In genomic region chr20:47348539-47349142, GRCh38 we compare ENCODE assay signal across 1 cellular context.
TF ChIP-seq lines count a peak whose summit lies in the region.

No MANE protein-coding gene starts in this region.

TF ChIP-seq in K562, 482 proteins besides CTCF, POLR2A, EP300 and RAD21 (continued from another document and continues in another):
- no peak for TF ChIP-seq MGA (IDR thresholded peaks at IDR 0.05)
- no peak for TF ChIP-seq ZNF778 (CRISPR knock-in tag; IDR thresholded peaks at IDR 0.05)
- no peak for TF ChIP-seq MEF2A (IDR thresholded peaks at IDR 0.05; ENCODE audit: control insufficient read depth, low read depth, low read length)
- no peak for TF ChIP-seq HEY1 (CRISPR knock-in tag; IDR thresholded peaks at IDR 0.05; ENCODE audit: borderline replicate concordance)
- TF ChIP-seq ZNF583 (CRISPR knock-in tag; IDR thresholded peaks at IDR 0.05) = no peak
- no peak for TF ChIP-seq HDAC6 (IDR thresholded peaks at IDR 0.05; ENCODE audit: low read depth, low read length)
- no peak for TF ChIP-seq CBFB (CRISPR knock-in tag; IDR thresholded peaks at IDR 0.05)
- TF ChIP-seq UBTF (IDR thresholded peaks at IDR 0.05; ENCODE audit: borderline replicate concordance in 1 of 2, low read depth in 2 of 2, low read length in 2 of 2) = peak in 1 of 2 experiments; percentile 76; a peak in 1 of 4 replicates
- no peak for TF ChIP-seq ZNF175 (CRISPR knock-in tag; IDR thresholded peaks at IDR 0.05; ENCODE audit: low read depth)
- no peak for TF ChIP-seq E2F8 (IDR thresholded peaks at IDR 0.05; ENCODE audit: low read depth, partially characterized antibody)
- TF ChIP-seq TSHZ1 (CRISPR knock-in tag; IDR thresholded peaks at IDR 0.05) = no peak
- no peak for TF ChIP-seq SAFB (IDR thresholded peaks at IDR 0.05; ENCODE audit: borderline replicate concordance, low read depth, low read length)
- TF ChIP-seq ZNF184 (CRISPR knock-in tag; IDR thresholded peaks at IDR 0.05) = no peak
- TF ChIP-seq SMARCA4 (IDR thresholded peaks at IDR 0.05) = peak; percentile 50; the same call in 1 of the 2 replicates
- TF ChIP-seq MCM2 (IDR thresholded peaks at IDR 0.05; ENCODE audit: low read depth) = no peak
- TF ChIP-seq MAFF (IDR thresholded peaks at IDR 0.05; ENCODE audit: low read length) = no peak
- no peak for TF ChIP-seq FOXA1 (IDR thresholded peaks at IDR 0.05; ENCODE audit: borderline replicate concordance)
- TF ChIP-seq POLR2G (IDR thresholded peaks at IDR 0.05; ENCODE audit: low read depth, low read length) = no peak
- TF ChIP-seq HMGN3 (IDR thresholded peaks at IDR 0.05; ENCODE audit: borderline replicate concordance, extremely low read depth, insufficient read length, low read depth, low read length) = no peak
- no peak for TF ChIP-seq ZNF24 (IDR thresholded peaks at IDR 0.05)
- no peak for TF ChIP-seq ARID3B (CRISPR knock-in tag; IDR thresholded peaks at IDR 0.05; ENCODE audit: borderline replicate concordance)
- no peak for TF ChIP-seq THAP12 (CRISPR knock-in tag; IDR thresholded peaks at IDR 0.05)
- TF ChIP-seq TFAM (CRISPR knock-in tag; conservative IDR thresholded peaks at IDR 0.05) = no peak
- no peak for TF ChIP-seq TFAP4 (CRISPR knock-in tag; IDR thresholded peaks at IDR 0.05; ENCODE audit: borderline replicate concordance)
- no peak for TF ChIP-seq ZNF12 (CRISPR knock-in tag; IDR thresholded peaks at IDR 0.05)
- no peak; the same call in 1 of the 2 replicates for TF ChIP-seq ARID2 (IDR thresholded peaks at IDR 0.05)
- no peak for TF ChIP-seq MCM7 (IDR thresholded peaks at IDR 0.05)
- no peak for TF ChIP-seq ZNF707 (CRISPR knock-in tag; conservative IDR thresholded peaks at IDR 0.05)
- 0 out of 2 replicates have a peak, but pooled peaks have one; percentile 16 for TF ChIP-seq FOSL1 (tag; conservative IDR thresholded peaks at IDR 0.05)
- no peak for TF ChIP-seq JUNB (CRISPR knock-in tag; conservative IDR thresholded peaks at IDR 0.05)
- no peak for TF ChIP-seq KDM4B (IDR thresholded peaks at IDR 0.05; ENCODE audit: borderline replicate concordance in 2 of 2, low read depth in 1 of 2)
